In the genomic region with DNA sequence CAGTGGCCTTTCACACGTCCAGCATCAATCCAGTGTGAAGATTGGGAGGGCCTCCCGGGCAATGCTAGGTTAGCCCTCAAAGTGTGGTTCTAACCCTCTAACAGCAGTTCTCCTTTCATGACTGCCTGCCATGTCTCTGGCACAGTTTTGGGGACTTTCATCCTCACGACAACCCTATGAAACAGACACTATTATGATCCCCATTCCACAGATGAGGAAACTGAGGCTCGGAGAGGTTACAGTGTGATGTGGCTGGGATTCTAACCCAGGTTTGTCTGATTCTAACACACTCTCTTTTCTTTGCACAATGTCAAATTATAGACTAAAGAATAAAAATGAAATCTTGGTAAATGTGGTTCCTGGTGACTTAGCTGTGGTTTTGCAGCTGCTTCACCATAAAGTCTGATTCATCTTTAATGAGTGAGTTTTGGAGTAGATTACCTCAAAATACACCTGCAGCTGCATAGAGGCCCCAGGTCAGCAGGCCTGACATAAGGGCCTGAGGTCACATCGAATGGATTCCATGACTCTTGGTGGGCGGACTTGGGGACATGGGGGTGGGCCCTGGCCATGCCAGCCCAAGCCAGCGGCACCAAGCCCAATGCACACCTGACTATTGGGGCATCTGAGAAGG, we compare ENCODE assay signal across 16 cellular contexts.
"Had no signal": no experiment of that assay in that cellular context is flagged by ENCODE, and none has a peak within 500 bp of the region (broad histone marks: within the 10 kb centered on the region; RNA-seq: fewer than 3 reads in every experiment).

No MANE protein-coding gene starts in this region.

- H3K36me3 ChIP-seq: cardiac muscle cell, gastrocnemius medialis had no signal

- H3K9ac ChIP-seq: parathyroid adenoma had no signal

- H3K27me3 ChIP-seq: cardiac muscle cell, gastrocnemius medialis had no signal

- H2AFZ ChIP-seq: parathyroid adenoma had no signal

- H3K4me3 ChIP-seq: cardiac muscle cell, coronary artery, gastrocnemius medialis had no signal

- H3K4me3 Mint-ChIP-seq: activated CD4-positive, alpha-beta T cell treated with anti-CD3 and anti-CD28 coated beads, Interleukin-2, amount 10 ng/mL, durations not matched to agents 24 days and 14 days; activated naive CD8-positive, alpha-beta T cell treated with anti-CD3 and anti-CD28 coated beads, Interleukin-2, amount 10 ng/mL, durations not matched to agents 7 days and 5 days; neural crest cell; stimulated activated naive CD8-positive, alpha-beta T cell treated with anti-CD3 and anti-CD28 coated beads, Interleukin-15, Interleukin-2, amounts not matched to agents 100 ng/mL and 50 ng/mL, for 24 hours had no signal

- H3K4me1 Mint-ChIP-seq: activated CD4-positive, alpha-beta T cell treated with anti-CD3 and anti-CD28 coated beads, Interleukin-2, amount 10 ng/mL, durations not matched to agents 24 days and 14 days had no signal

- H3K79me2 ChIP-seq: parathyroid adenoma had no signal

- H3K9me3 Mint-ChIP-seq: activated CD4-positive, alpha-beta T cell treated with anti-CD3 and anti-CD28 coated beads, Interleukin-2, amount 10 ng/mL, durations not matched to agents 24 days and 14 days; activated naive CD8-positive, alpha-beta T cell treated with anti-CD3 and anti-CD28 coated beads, Interleukin-2, amount 10 ng/mL, durations not matched to agents 7 days and 5 days; neural crest cell; stimulated activated naive CD8-positive, alpha-beta T cell treated with anti-CD3 and anti-CD28 coated beads, Interleukin-15, Interleukin-2, amounts not matched to agents 100 ng/mL and 50 ng/mL, for 24 hours had no signal

- DNase-seq: activated CD4-positive, alpha-beta T cell treated with anti-CD3 and anti-CD28 coated beads, Interleukin-2, amount 10 ng/mL, durations not matched to agents 24 days and 14 days; activated effector memory CD4-positive, alpha-beta T cell treated with anti-CD3 and anti-CD28 coated beads, Interleukin-2, amount 50 U/mL, for 16 hours; activated naive CD8-positive, alpha-beta T cell treated with anti-CD3 and anti-CD28 coated beads, Interleukin-2, amount 10 ng/mL, durations not matched to agents 7 days and 5 days; anterior cingulate cortex; effector CD8-positive, alpha-beta T cell; gastrocnemius medialis; kidney; retina; stimulated activated CD4-positive, alpha-beta T cell treated with anti-CD3 and anti-CD28 coated beads, Interleukin-4, amount 100 ng/mL, for 24 hours; T-helper 1 cell had no signal

- H3K27ac Mint-ChIP-seq: activated CD4-positive, alpha-beta T cell treated with anti-CD3 and anti-CD28 coated beads, Interleukin-2, amount 10 ng/mL, durations not matched to agents 24 days and 14 days; activated naive CD8-positive, alpha-beta T cell treated with anti-CD3 and anti-CD28 coated beads, Interleukin-2, amount 10 ng/mL, durations not matched to agents 7 days and 5 days; stimulated activated naive CD8-positive, alpha-beta T cell treated with anti-CD3 and anti-CD28 coated beads, Interleukin-15, Interleukin-2, amounts not matched to agents 100 ng/mL and 50 ng/mL, for 24 hours had no signal

- H3K36me3 Mint-ChIP-seq: activated naive CD8-positive, alpha-beta T cell treated with anti-CD3 and anti-CD28 coated beads, Interleukin-2, amount 10 ng/mL, durations not matched to agents 7 days and 5 days had no signal

- H3K9me3 ChIP-seq: gastrocnemius medialis had no signal

- H3K27me3 Mint-ChIP-seq: activated CD4-positive, alpha-beta T cell treated with anti-CD3 and anti-CD28 coated beads, Interleukin-2, amount 10 ng/mL, durations not matched to agents 24 days and 14 days; activated naive CD8-positive, alpha-beta T cell treated with anti-CD3 and anti-CD28 coated beads, Interleukin-2, amount 10 ng/mL, durations not matched to agents 7 days and 5 days had no signal

- H3K27ac ChIP-seq: cardiac muscle cell, coronary artery, gastrocnemius medialis, parathyroid adenoma, VCaP had no signal
